22 cellular contexts compared by ENCODE assay signal in genomic region chr10:54091237-54091636, GRCh38.
A peak's percentile ranks its signal among the peaks of the same experiment; 100 is the strongest.
DNase-seq lines count a peak whose midpoint lies in the region; ATAC-seq and TF ChIP-seq lines count a peak whose summit lies in the region.
"Had no signal": no experiment of that assay in that cellular context is flagged by ENCODE, and none has a peak within 500 bp of the region (broad histone marks: within the 10 kb centered on the region; RNA-seq: fewer than 3 reads in every experiment).

No MANE protein-coding gene starts in this region.

- no peaks in the 10 kb centered on the region for H3K27me3 ChIP-seq in right atrium auricular region
- H3K27me3 ChIP-seq in foreskin keratinocyte = no peaks in the 10 kb centered on the region
- H3K27me3 ChIP-seq: BE2C; BLaER1 treated with 17β-estradiol and CSF1 and Interleukin-3, amounts not matched to agents 10 nM and 100 nM had no signal

- peak; percentile 95 for ATAC-seq in Right ventricle myocardium inferior
- peak; percentile 29 for ATAC-seq in foreskin keratinocyte
- peak; percentile 75 for ATAC-seq in left ventricle myocardium superior
- no peak for ATAC-seq in HG02840 (IDR thresholded peaks at IDR 0.05; ENCODE audit: low FRiP score, unreplicated experiment)
- no peak for ATAC-seq in GM21528 (IDR thresholded peaks at IDR 0.05; ENCODE audit: low FRiP score, unreplicated experiment)
- ATAC-seq: A549 had no signal

- no peak overlapping the region for H3K4me3 ChIP-seq in right atrium auricular region
- H3K4me3 ChIP-seq: A549; BLaER1 treated with 17β-estradiol and CSF1 and Interleukin-3, amounts not matched to agents 10 nM and 100 nM; HAP-1 had no signal

- no peaks in the 10 kb centered on the region for H3K9me3 ChIP-seq in right atrium auricular region
- H3K9me3 ChIP-seq: A549; BE2C; BLaER1 treated with 17β-estradiol and CSF1 and Interleukin-3, amounts not matched to agents 10 nM and 100 nM; HAP-1 had no signal

- intact Hi-C loops in Right ventricle myocardium inferior (cut with DNase I) = no loop called here
- intact Hi-C loops in left ventricle myocardium superior (cut with micrococcal nuclease) = no loop called here

- no peak for DNase-seq in Right ventricle myocardium inferior (ENCODE audit: missing footprints)
- no peak for DNase-seq in right atrium auricular region (ENCODE audit: low spot score)
- peak; percentile 67 for DNase-seq in OCI-M1 (lab: John Stamatoyannopoulos, UW)
- peak in 1 of 2 donors; percentile 34 for DNase-seq in foreskin keratinocyte
- DNase-seq in left ventricle myocardium superior = no peak
- DNase-seq in NCI-H1436 treated with DMSO at 0.1 percent for 48 hours (lab: John Stamatoyannopoulos, UW) = no peak
- DNase-seq: ACHN; AML-193; BE2C; CD4-positive, alpha-beta T cell; CD8-positive, alpha-beta memory T cell; DMS53; DMS79 treated with DMSO at 0.1 percent for 48 hours; GF-D8; GOT3; HFFc6 had no signal

- H3K27ac ChIP-seq in right atrium auricular region (peak overlapping the region in 1 of 2 donors; percentile 34), foreskin keratinocyte (no peak overlapping the region)
- H3K27ac ChIP-seq: 22Rv1; A549; BLaER1 treated with 17β-estradiol and CSF1 and Interleukin-3, amounts not matched to agents 10 nM and 100 nM had no signal

- TF ChIP-seq CTCF in right atrium auricular region (IDR thresholded peaks at IDR 0.05) (no peak), foreskin keratinocyte (conservative IDR thresholded peaks at IDR 0.05) (no peak)

- no peaks in the 10 kb centered on the region for H3K36me3 ChIP-seq in right atrium auricular region
- H3K36me3 ChIP-seq: BE2C; BLaER1 treated with 17β-estradiol and CSF1 and Interleukin-3, amounts not matched to agents 10 nM and 100 nM; HAP-1 had no signal

- no peaks in the 10 kb centered on the region for H3K4me1 ChIP-seq in right atrium auricular region
- H3K4me1 ChIP-seq in foreskin keratinocyte = no peaks in the 10 kb centered on the region
- H3K4me1 ChIP-seq: A549, BE2C, HAP-1 had no signal

Comparison
In these comparisons a context has a peak if more than half of its experiments do, and no peak if none do; other contexts are left out.
1. ATAC-seq: peak in Right ventricle myocardium inferior (single experiment), foreskin keratinocyte (single experiment) and left ventricle myocardium superior (single experiment); none in HG02840 (single experiment) and GM21528 (single experiment).